In genomic region chr3:14921034-14921616, GRCh38 we compare ENCODE assay signal across 8 cellular contexts. TPM values are rescaled to one million over a fixed set of nuclear protein-coding genes. Genes with fewer than 3 reads are reported as not detected.
DNase-seq lines count a peak whose midpoint lies in the region; ATAC-seq and TF ChIP-seq lines count a peak whose summit lies in the region.

No MANE protein-coding gene starts in this region.

- H3K27ac Mint-ChIP-seq in neural crest cell (ENCODE audit: unreplicated experiment) = no peak overlapping the region

- no peaks in the 10 kb centered on the region for H3K4me1 Mint-ChIP-seq in neural crest cell

- H3K4me3 Mint-ChIP-seq in neural crest cell = no peak overlapping the region

- no peaks in the 10 kb centered on the region for H3K36me3 Mint-ChIP-seq in neural crest cell (ENCODE audit: low read depth)

- H3K27me3 Mint-ChIP-seq in neural crest cell (ENCODE audit: low read depth) = peaks cover 17% of the 10 kb centered on the region

- H3K4me3 ChIP-seq in fibroblast of pulmonary artery (replicated peaks; ENCODE audit: low read depth, low read length) = no peak overlapping the region

- no peaks in the 10 kb centered on the region for H3K9me3 Mint-ChIP-seq in neural crest cell

- DNase-seq in COLO668 (lab: John Stamatoyannopoulos, UW; ENCODE audit: unreplicated experiment) = peak; percentile 68
- DNase-seq in Kasumi-1 (lab: John Stamatoyannopoulos, UW) = peak; percentile 78 to 86
- DNase-seq in RKO (ENCODE audit: low spot score) = peak; percentile 82
- DNase-seq in activated T-helper 1 cell treated with Interleukin-2 at 50 U/mL for 16 hours (ENCODE audit: low read depth) = peak; percentile 65
- peak; percentile 92 for DNase-seq in fibroblast of pulmonary artery (ENCODE audit: low read depth)
- peak; percentile 85 for DNase-seq in neural crest cell (ENCODE audit: low read depth, low spot score)
- DNase-seq in stimulated activated naive CD8-positive, alpha-beta T cell treated with anti-CD3 and anti-CD28 coated beads, Interleukin-15, Interleukin-2, amounts not matched to agents 100 U/mL and 50 U/mL, for 24 hours = peak; percentile 83

- ATAC-seq in GM21381 (IDR thresholded peaks at IDR 0.05; ENCODE audit: unreplicated experiment) = peak; percentile 78
- ATAC-seq in stimulated activated naive CD8-positive, alpha-beta T cell treated with anti-CD3 and anti-CD28 coated beads, Interleukin-15, Interleukin-2, amounts not matched to agents 100 U/mL and 50 U/mL, for 24 hours = peak; percentile 94

- TF ChIP-seq CTCF in fibroblast of pulmonary artery (IDR thresholded peaks at IDR 0.05; ENCODE audit: low read length, missing control alignments) (peak; percentile 92), neural crest cell (conservative IDR thresholded peaks at IDR 0.05) (peak; percentile 95)

RNA-seq across cellular contexts. Expression of gene NR2C2, which starts 26.3 kb away (rescaled TPM):
- 34.4 and 37.7 TPM in 2 replicates for total RNA-seq in neural crest cell
